Comparison of ENCODE assay signal across 8 cellular contexts in genomic region chr11:59680287-59681154, GRCh38. TPM values are rescaled to one million over a fixed set of nuclear protein-coding genes. Genes with fewer than 3 reads are reported as not detected.
A peak's percentile ranks its signal among the peaks of the same experiment; 100 is the strongest.
DNase-seq lines count a peak whose midpoint lies in the region; ATAC-seq and TF ChIP-seq lines count a peak whose summit lies in the region.

No MANE protein-coding gene starts in this region.

- H3K4me3 Mint-ChIP-seq in activated T-helper 2 cell treated with anti-CD3 and anti-CD28 coated beads, Interferon-gamma antibody, Interleukin-2, Interleukin-4, amounts not matched to agents 10 μg/mL and 5 μg/mL and 100 μg/mL, durations not matched to agents 14 hours and 24 hours and 36 hours (ENCODE audit: low read depth) = no peak overlapping the region

- peak; percentile 88 for DNase-seq in ELF-1 (ENCODE audit: low read depth, low spot score)
- peak; percentile 43 for DNase-seq in HuH-7.5 (ENCODE audit: low spot score)
- peak; percentile 84 for DNase-seq in RKO (ENCODE audit: low spot score)
- DNase-seq in activated T-helper 2 cell treated with anti-CD3 and anti-CD28 coated beads, Interferon-gamma antibody, Interleukin-2, Interleukin-4, amounts not matched to agents 10 μg/mL and 5 μg/mL and 100 μg/mL, durations not matched to agents 14 hours and 24 hours and 36 hours (ENCODE audit: low spot score) = peak; percentile 40
- peak; percentile 58 for DNase-seq in germinal center (ENCODE audit: low spot score)
- DNase-seq in psoas muscle = peak; percentile 43 to 73

- no peaks in the 10 kb centered on the region for H3K4me1 ChIP-seq in psoas muscle

- H3K4me3 ChIP-seq in psoas muscle = no peak overlapping the region

- no peaks in the 10 kb centered on the region for H3K36me3 Mint-ChIP-seq in activated T-helper 2 cell treated with anti-CD3 and anti-CD28 coated beads, Interferon-gamma antibody, Interleukin-2, Interleukin-4, amounts not matched to agents 10 μg/mL and 5 μg/mL and 100 μg/mL, durations not matched to agents 14 hours and 24 hours and 36 hours (ENCODE audit: low read depth)

- no peaks in the 10 kb centered on the region for H3K36me3 ChIP-seq in psoas muscle (ENCODE audit: insufficient read depth in 1 of 2, low read depth in 1 of 2)

- peaks cover 3% of the 10 kb centered on the region for H3K9me3 ChIP-seq in psoas muscle

- peaks cover 2% of the 10 kb centered on the region for H3K4me1 Mint-ChIP-seq in activated T-helper 2 cell treated with anti-CD3 and anti-CD28 coated beads, Interferon-gamma antibody, Interleukin-2, Interleukin-4, amounts not matched to agents 10 μg/mL and 5 μg/mL and 100 μg/mL, durations not matched to agents 14 hours and 24 hours and 36 hours (ENCODE audit: low read depth)

- no peak overlapping the region for H3K27ac ChIP-seq in psoas muscle

- WGBS in psoas muscle, 3 donors = 68 to 84% (median 76%) methylated on average over 1 of the region's 1 CpG

- peaks cover 12% of the 10 kb centered on the region for H3K27me3 Mint-ChIP-seq in activated T-helper 2 cell treated with anti-CD3 and anti-CD28 coated beads, Interferon-gamma antibody, Interleukin-2, Interleukin-4, amounts not matched to agents 10 μg/mL and 5 μg/mL and 100 μg/mL, durations not matched to agents 14 hours and 24 hours and 36 hours (ENCODE audit: low read depth)

- H3K27ac Mint-ChIP-seq in activated T-helper 2 cell treated with anti-CD3 and anti-CD28 coated beads, Interferon-gamma antibody, Interleukin-2, Interleukin-4, amounts not matched to agents 10 μg/mL and 5 μg/mL and 100 μg/mL, durations not matched to agents 14 hours and 24 hours and 36 hours = no peak overlapping the region

- intact Hi-C loops in activated T-helper 2 cell treated with anti-CD3 and anti-CD28 coated beads, Interferon-gamma antibody, Interleukin-2, Interleukin-4, amounts not matched to agents 10 μg/mL and 5 μg/mL and 100 μg/mL, durations not matched to agents 14 hours and 24 hours and 36 hours (cut with micrococcal nuclease) = loop anchor here (1.0 kb wide), 1 partner anchor 143 kb away; no protein-coding TSS in a partner anchor
- intact Hi-C loops in psoas muscle (cut with DNase I) = loop anchor here (2.0 to 10.0 kb wide), 2 partner anchors 144 to 386 kb away; no protein-coding TSS in a partner anchor

- ATAC-seq in GM21529 (IDR thresholded peaks at IDR 0.05; ENCODE audit: unreplicated experiment) (peak; percentile 92), psoas muscle (peak; percentile 92 to 99 (median 95)), HG02970 (IDR thresholded peaks at IDR 0.05; ENCODE audit: low FRiP score, unreplicated experiment) (no peak)

- H3K27me3 ChIP-seq in psoas muscle (ENCODE audit: insufficient read depth in 3 of 3, low read length in 2 of 3) = peaks cover 0 to 5% (median 0%) of the 10 kb centered on the region in 3 donors

- no peaks in the 10 kb centered on the region for H3K9me3 Mint-ChIP-seq in activated T-helper 2 cell treated with anti-CD3 and anti-CD28 coated beads, Interferon-gamma antibody, Interleukin-2, Interleukin-4, amounts not matched to agents 10 μg/mL and 5 μg/mL and 100 μg/mL, durations not matched to agents 14 hours and 24 hours and 36 hours

- TF ChIP-seq CTCF in psoas muscle (IDR thresholded peaks at IDR 0.05) = peak; percentile 72

RNA-seq across cellular contexts. Expression of gene PATL1, which starts 11.7 kb away (rescaled TPM):
- total RNA-seq in activated T-helper 2 cell treated with anti-CD3 and anti-CD28 coated beads, Interferon-gamma antibody, Interleukin-2, Interleukin-4, amounts not matched to agents 10 μg/mL and 5 μg/mL and 100 μg/mL, durations not matched to agents 14 hours and 24 hours and 36 hours = 69.0 and 71.2 TPM in 2 replicates
- total RNA-seq in psoas muscle = 10 to 100 TPM; 29.6 to 47.8 (median 41.0) TPM
- polyA plus RNA-seq in psoas muscle = 10 to 100 TPM; 23.9 to 47.9 (median 26.4) TPM

RNA-seq across cellular contexts. Expression of gene OR10V1, which starts 33.1 kb away (rescaled TPM):
- total RNA-seq in activated T-helper 2 cell treated with anti-CD3 and anti-CD28 coated beads, Interferon-gamma antibody, Interleukin-2, Interleukin-4, amounts not matched to agents 10 μg/mL and 5 μg/mL and 100 μg/mL, durations not matched to agents 14 hours and 24 hours and 36 hours = not detected in 2 replicates
- total RNA-seq in psoas muscle = not detected
- polyA plus RNA-seq in psoas muscle = not detected
